Comparison of ENCODE assay signal across 21 cellular contexts in genomic region chr1:25829046-25829445, GRCh38. TPM values are rescaled to one million over a fixed set of nuclear protein-coding genes. Genes with fewer than 3 reads are reported as not detected.
"Had no signal": no experiment of that assay in that cellular context is flagged by ENCODE, and none has a peak within 500 bp of the region (broad histone marks: within the 10 kb centered on the region; RNA-seq: fewer than 3 reads in every experiment).

No MANE protein-coding gene starts in this region.

- H3K27me3 ChIP-seq: neural progenitor cell, stomach, transverse colon had no signal

- H3K4me1 ChIP-seq: neural progenitor cell, prostate gland, transverse colon had no signal

- H3K4me3 ChIP-seq: lung, neural progenitor cell, prostate gland, stomach, thoracic aorta, transverse colon had no signal

- ATAC-seq: effector memory CD8-positive, alpha-beta T cell; natural killer cell treated with Interleukin-12 subunit alpha and Interleukin-12 subunit beta and Interleukin-15 and Interleukin-18, amount 100 ng/mL, for 72 hours; sciatic nerve had no signal

- H3K27ac Mint-ChIP-seq: dendritic cell treated with granulocyte-macrophage colony-stimulating factor and Interleukin-4, amounts not matched to agents 40 ng/mL and 50 ng/mL, for 4 days; effector memory CD8-positive, alpha-beta T cell; natural killer cell treated with Interleukin-12 subunit alpha and Interleukin-12 subunit beta and Interleukin-15 and Interleukin-18, amount 100 ng/mL, for 72 hours; neural progenitor cell had no signal

- H3K9me3 Mint-ChIP-seq: dendritic cell treated with granulocyte-macrophage colony-stimulating factor and Interleukin-4, amounts not matched to agents 40 ng/mL and 50 ng/mL, for 4 days; effector memory CD8-positive, alpha-beta T cell; natural killer cell treated with Interleukin-12 subunit alpha and Interleukin-12 subunit beta and Interleukin-15 and Interleukin-18, amount 100 ng/mL, for 72 hours; neural progenitor cell had no signal

- H3K27me3 Mint-ChIP-seq: dendritic cell treated with granulocyte-macrophage colony-stimulating factor and Interleukin-4, amounts not matched to agents 40 ng/mL and 50 ng/mL, for 4 days; effector memory CD8-positive, alpha-beta T cell; natural killer cell treated with Interleukin-12 subunit alpha and Interleukin-12 subunit beta and Interleukin-15 and Interleukin-18, amount 100 ng/mL, for 72 hours had no signal

- H3K4me1 Mint-ChIP-seq: neural progenitor cell had no signal

- DNase-seq: cerebellar nuclear complex; effector memory CD8-positive, alpha-beta T cell; foreskin melanocyte; head of caudate nucleus; hippocampal formation; mesenchymal stem cell; midbrain; nucleus accumbens; stimulated activated CD4-positive, alpha-beta T cell treated with anti-CD3 and anti-CD28 coated beads, Interleukin-12 subunit alpha, Interleukin-12 subunit beta, amount 100 ng/mL, for 4 hours; stimulated activated naive CD4-positive, alpha-beta T cell; stomach; substantia nigra; transverse colon had no signal

- H3K9me3 ChIP-seq: prostate gland, stomach, thoracic aorta, transverse colon had no signal

- H3K27ac ChIP-seq: neural progenitor cell, parathyroid adenoma, prostate gland, stomach, thoracic aorta, transverse colon had no signal

- H3K4me3 Mint-ChIP-seq: dendritic cell treated with granulocyte-macrophage colony-stimulating factor and Interleukin-4, amounts not matched to agents 40 ng/mL and 50 ng/mL, for 4 days; effector memory CD8-positive, alpha-beta T cell; natural killer cell treated with Interleukin-12 subunit alpha and Interleukin-12 subunit beta and Interleukin-15 and Interleukin-18, amount 100 ng/mL, for 72 hours; neural progenitor cell had no signal

RNA-seq across cellular contexts. Expression of gene AUNIP, which starts 30.2 kb away (rescaled TPM):
- total RNA-seq: sciatic nerve, thoracic aorta had no signal
